In the genomic region with DNA sequence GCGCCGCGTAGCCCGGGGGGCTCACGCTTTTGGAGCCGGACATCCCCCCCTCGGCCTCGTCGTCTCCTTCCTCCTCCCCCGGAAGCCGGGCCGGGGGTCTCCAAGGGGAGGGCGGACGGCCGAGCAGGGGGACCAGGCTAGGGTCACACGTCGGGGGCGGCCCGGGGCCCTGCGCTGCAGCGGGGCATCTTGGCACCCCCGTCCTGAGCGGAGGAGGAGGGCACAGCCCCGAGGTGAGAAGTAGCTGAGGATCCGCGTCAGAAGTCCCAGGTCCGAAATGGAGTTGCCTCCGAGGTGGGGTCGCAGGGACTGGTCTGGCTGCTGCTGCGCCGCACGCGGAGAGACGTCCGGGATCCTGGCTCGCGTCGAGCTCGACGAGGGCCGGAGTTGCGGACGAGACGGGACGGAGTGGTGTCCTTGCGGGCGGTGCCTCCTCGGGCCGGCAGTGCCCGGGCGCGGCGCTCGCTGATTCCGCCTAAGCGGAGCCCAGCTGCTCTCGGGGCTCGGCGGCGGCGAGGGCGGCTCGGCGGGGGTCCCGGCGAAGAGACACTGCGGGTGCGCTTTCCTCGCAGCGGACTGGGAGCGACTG, we compare ENCODE assay signal across 8 cellular contexts. TPM values are rescaled to one million over a fixed set of nuclear protein-coding genes. Genes with fewer than 3 reads are reported as not detected.
A peak's percentile ranks its signal among the peaks of the same experiment; 100 is the strongest.
DNase-seq lines count a peak whose midpoint lies in the region; ATAC-seq and TF ChIP-seq lines count a peak whose summit lies in the region.

A gene (minus strand): TSS at position 588 of the 589 bp plus-strand sequence. CDS start 545 bp downstream, at position 43.

- CTCF ChIA-PET in activated CD4-positive, alpha-beta memory T cell treated with anti-CD3 and anti-CD28 coated beads for 36 hours (lab: Charles Lee), result interaction anchor here (1.0 to 2.0 kb wide), 5 partner anchors 41 to 111 kb away, joined by 3 to 13 read pairs (median 4); no protein-coding TSS in a partner anchor

- intact Hi-C loops in activated CD4-positive, alpha-beta memory T cell treated with anti-CD3 and anti-CD28 coated beads for 36 hours (cut with micrococcal nuclease), result loop anchor here (2.0 to 5.0 kb wide), 2 partner anchors 34 to 110 kb away; no protein-coding TSS in a partner anchor

- no peak within 1 kb of the TSS for H3K27ac Mint-ChIP-seq in H9
- no peak within 1 kb of the TSS for H3K27ac Mint-ChIP-seq in activated CD4-positive, alpha-beta memory T cell treated with anti-CD3 and anti-CD28 coated beads for 36 hours
- H3K27ac Mint-ChIP-seq in glutamatergic neuron (ENCODE audit: unreplicated experiment), result no peak within 1 kb of the TSS
- H3K27ac Mint-ChIP-seq in osteocyte (ENCODE audit: unreplicated experiment), result no peak within 1 kb of the TSS

- H3K27ac ChIP-seq in H9 (ENCODE audit: insufficient read length, low read depth, low read length), result no peak within 1 kb of the TSS

- 0 out of 5 replicates have a peak, but pooled peaks cover 0 to 2% of the 10 kb centered on the region in 2 experiments for H3K9me3 Mint-ChIP-seq in H9
- no peaks in the 10 kb centered on the region for H3K9me3 Mint-ChIP-seq in activated CD4-positive, alpha-beta memory T cell treated with anti-CD3 and anti-CD28 coated beads for 36 hours
- peaks cover 7% of the 10 kb centered on the region for H3K9me3 Mint-ChIP-seq in glutamatergic neuron (ENCODE audit: unreplicated experiment)
- no peaks in the 10 kb centered on the region for H3K9me3 Mint-ChIP-seq in osteocyte (ENCODE audit: unreplicated experiment)

- H2BK12ac ChIP-seq in H9 (ENCODE audit: insufficient read length, low read depth, low read length), result no peak within 1 kb of the TSS

- H2BK120ac ChIP-seq in H9 (ENCODE audit: low read depth, low read length, poor library complexity, severe bottlenecking), result no peak within 1 kb of the TSS

- no peaks in the 10 kb centered on the region for H3K79me1 ChIP-seq in H9 (ENCODE audit: insufficient read depth, low read depth, low read length, poor library complexity, severe bottlenecking)

- H3T11ph ChIP-seq in H9 (ENCODE audit: low read length), result no peak within 1 kb of the TSS

- no peak within 1 kb of the TSS for H2AK5ac ChIP-seq in H9 (ENCODE audit: insufficient read length, low read length)

- no peak within 1 kb of the TSS for H3K56ac ChIP-seq in H9 (ENCODE audit: insufficient read length, low read depth, low read length)

- H2BK20ac ChIP-seq in H9 (ENCODE audit: low read depth, low read length, poor library complexity, severe bottlenecking), result no peak within 1 kb of the TSS

- H3K4me1 Mint-ChIP-seq in H9, result peaks cover 11 to 20% of the 10 kb centered on the region in 2 experiments
- peaks cover 2% of the 10 kb centered on the region for H3K4me1 Mint-ChIP-seq in activated CD4-positive, alpha-beta memory T cell treated with anti-CD3 and anti-CD28 coated beads for 36 hours (ENCODE audit: low read depth)
- H3K4me1 Mint-ChIP-seq in glutamatergic neuron (ENCODE audit: low read depth, unreplicated experiment), result peaks cover 5% of the 10 kb centered on the region
- peaks cover 13% of the 10 kb centered on the region for H3K4me1 Mint-ChIP-seq in osteocyte (ENCODE audit: unreplicated experiment)

- H3K4me3 Mint-ChIP-seq in H9 (peak within 1 kb of the TSS; percentile 61 to 81), glutamatergic neuron (ENCODE audit: unreplicated experiment) (peak within 1 kb of the TSS; percentile 84), osteocyte (ENCODE audit: unreplicated experiment) (peak within 1 kb of the TSS; percentile 73)
- H3K4me3 Mint-ChIP-seq in activated CD4-positive, alpha-beta memory T cell treated with anti-CD3 and anti-CD28 coated beads for 36 hours, result peak within 1 kb of the TSS; percentile 29

- H3K27me3 ChIP-seq in H9 (ENCODE audit: insufficient read depth, low read length), result peaks cover 9% of the 10 kb centered on the region; the same call in 1 of the 2 replicates

- no peak within 1 kb of the TSS for H3K23ac ChIP-seq in H9 (ENCODE audit: insufficient read length, low read depth, low read length)

- no peak within 1 kb of the TSS for H3K9ac ChIP-seq in H9 (ENCODE audit: extremely low read depth, insufficient read length, low read length)

- TF ChIP-seq CTCF in H9 (conservative IDR thresholded peaks at IDR 0.05) (no peak), glutamatergic neuron (IDR thresholded peaks at IDR 0.05; ENCODE audit: partially characterized antibody, unreplicated experiment) (no peak), osteocyte (IDR thresholded peaks at IDR 0.05) (no peak)

- no peaks in the 10 kb centered on the region for H3K9me3 ChIP-seq in H9 (ENCODE audit: control insufficient read depth, low read depth, low read length)

- H4K91ac ChIP-seq in H9 (ENCODE audit: insufficient read length, low read depth, low read length), result no peak within 1 kb of the TSS

- H4K20me1 ChIP-seq in H9 (ENCODE audit: control insufficient read depth, insufficient read depth, insufficient read length), result no peaks in the 10 kb centered on the region

- H3K27me3 Mint-ChIP-seq in H9 (ENCODE audit: low read depth) (peaks cover 73% of the 10 kb centered on the region), glutamatergic neuron (ENCODE audit: unreplicated experiment) (peaks cover 32% of the 10 kb centered on the region), osteocyte (ENCODE audit: unreplicated experiment) (peaks cover 44% of the 10 kb centered on the region)
- H3K27me3 Mint-ChIP-seq in activated CD4-positive, alpha-beta memory T cell treated with anti-CD3 and anti-CD28 coated beads for 36 hours, result peaks cover 48% of the 10 kb centered on the region

- no peak within 1 kb of the TSS for H4K5ac ChIP-seq in H9 (ENCODE audit: insufficient read length, low read depth, low read length)

- H3K4ac ChIP-seq in H9 (ENCODE audit: low read depth, low read length), result no peak within 1 kb of the TSS

- no peak within 1 kb of the TSS for H3K18ac ChIP-seq in H9 (ENCODE audit: insufficient read length, low read depth, low read length)

- no peak within 1 kb of the TSS for H4K8ac ChIP-seq in H9 (replicated peaks; ENCODE audit: insufficient read length, low read depth, low read length)

- POLR2A ChIA-PET in activated CD4-positive, alpha-beta memory T cell treated with anti-CD3 and anti-CD28 coated beads for 36 hours (lab: Charles Lee), result no interaction called here

- H3K4me1 ChIP-seq in H9 (ENCODE audit: insufficient read depth, low read length), result no peaks in the 10 kb centered on the region

- WGBS in H9 (ENCODE audit: extremely low coverage, insufficient read length, low lambda C conversion rate), result no CpG with 5 or more reads among the region's 71 CpGs

- H3K36me3 Mint-ChIP-seq in H9 (ENCODE audit: insufficient read depth in 1 of 3, low read depth in 3 of 3) (no peaks in the 10 kb centered on the region; a peak in 1 of 7 replicates), glutamatergic neuron (ENCODE audit: unreplicated experiment) (peaks cover 5% of the 10 kb centered on the region), osteocyte (ENCODE audit: unreplicated experiment) (no peaks in the 10 kb centered on the region)
- H3K36me3 Mint-ChIP-seq in activated CD4-positive, alpha-beta memory T cell treated with anti-CD3 and anti-CD28 coated beads for 36 hours, result no peaks in the 10 kb centered on the region

- peaks cover 9% of the 10 kb centered on the region for H3K23me2 ChIP-seq in H9 (ENCODE audit: insufficient read length, low read depth, low read length, poor library complexity, severe bottlenecking)

- DNase-seq in H9, result peak; percentile 59
- peak; percentile 10 for DNase-seq in activated CD4-positive, alpha-beta memory T cell treated with anti-CD3 and anti-CD28 coated beads for 36 hours
- DNase-seq in glutamatergic neuron, result peak; percentile 50
- no peak for DNase-seq in osteocyte (ENCODE audit: extremely low spot score, unreplicated experiment)
- no peak for DNase-seq in NCI-H2029 treated with DMSO at 0.1 percent for 48 hours (lab: John Stamatoyannopoulos, UW)
- DNase-seq in kidney tubule cell (ENCODE audit: low spot score), result no peak

- no peaks in the 10 kb centered on the region for H3K79me2 ChIP-seq in H9 (ENCODE audit: insufficient read depth, low read length)

- no peak within 1 kb of the TSS for H3K14ac ChIP-seq in H9 (ENCODE audit: insufficient read depth, low read length)

- H3K4me2 ChIP-seq in H9 (ENCODE audit: insufficient read depth, insufficient read length, low read length), result peak within 1 kb of the TSS; percentile 58

- H2BK15ac ChIP-seq in H9 (ENCODE audit: low read depth, low read length), result no peak within 1 kb of the TSS

- no peak within 1 kb of the TSS for H2BK5ac ChIP-seq in H9 (ENCODE audit: insufficient read length, low read length)

- no peak for ATAC-seq in GM19023 (IDR thresholded peaks at IDR 0.05; ENCODE audit: unreplicated experiment)
- ATAC-seq in GM18519 (IDR thresholded peaks at IDR 0.05; ENCODE audit: low FRiP score, unreplicated experiment), result no peak

- H2AFZ ChIP-seq in H9 (ENCODE audit: low read length), result no peak within 1 kb of the TSS

RNA-seq across cellular contexts. Expression of the gene that starts here (rescaled TPM):
- 5.0 and 6.1 TPM in 2 replicates for total RNA-seq in H9 (2021)
- not detected for total RNA-seq in activated CD4-positive, alpha-beta memory T cell treated with anti-CD3 and anti-CD28 coated beads for 36 hours
- 2.1 TPM for total RNA-seq in glutamatergic neuron (ENCODE audit: unreplicated experiment)
- total RNA-seq in osteocyte, result 10.6 and 15.3 TPM in 2 replicates

Comparison
In these comparisons a context has a peak if more than half of its experiments do, and no peak if none do; other contexts are left out.
1. Peak in DNase-seq in activated CD4-positive, alpha-beta memory T cell treated with anti-CD3 and anti-CD28 coated beads for 36 hours; RNA of the gene not detected or under 1 TPM.
2. DNase-seq: peak in H9 (single experiment) and glutamatergic neuron (single experiment); none in osteocyte (single experiment), NCI-H2029 treated with DMSO at 0.1 percent for 48 hours (single experiment) and kidney tubule cell (single experiment).
3. H3K4me3 Mint-ChIP-seq: peak in every context shown above with its lines; median percentile 84 in glutamatergic neuron; 73 in osteocyte; 71 in H9; 29 in activated CD4-positive, alpha-beta memory T cell treated with anti-CD3 and anti-CD28 coated beads for 36 hours.